Comparison of ENCODE assay signal across 14 cellular contexts in genomic region chr15:63371297-63371918, GRCh38. TPM values are rescaled to one million over a fixed set of nuclear protein-coding genes. Genes with fewer than 3 reads are reported as not detected.
DNase-seq lines count a peak whose midpoint lies in the region; ATAC-seq, FAIRE-seq and TF ChIP-seq lines count a peak whose summit lies in the region.
"Had no signal": no experiment of that assay in that cellular context is flagged by ENCODE, and none has a peak within 500 bp of the region (broad histone marks: within the 10 kb centered on the region; RNA-seq: fewer than 3 reads in every experiment).

No MANE protein-coding gene starts in this region.

- TF ChIP-seq EP300 in H1 (IDR thresholded peaks at IDR 0.05; ENCODE audit: borderline replicate concordance in 1 of 2, low read depth in 2 of 2, low read length in 2 of 2): no peak

- no peak overlapping the region for H2BK5ac ChIP-seq in H1 (ENCODE audit: low read depth, low read length)

- no peak overlapping the region for H4K91ac ChIP-seq in H1 (replicated peaks; ENCODE audit: insufficient read length, low read length)

- H3K9me3 ChIP-seq in MG63 (no peaks in the 10 kb centered on the region), H1 (ENCODE audit: insufficient read depth in 2 of 2, low read depth in 1 of 2, low read length in 1 of 2) (no peaks in the 10 kb centered on the region)

- H3K9ac ChIP-seq in H1 (replicated peaks in 1 of 4; ENCODE audit: extremely low read depth in 1 of 4, low read depth in 3 of 4, low read length in 3 of 4): no peak overlapping the region

- H4K20me1 ChIP-seq in H1 (replicated peaks in 1 of 2; ENCODE audit: control insufficient read depth in 1 of 2, insufficient read depth in 2 of 2, low read length in 2 of 2): no peaks in the 10 kb centered on the region

- H3K4ac ChIP-seq in H1 (replicated peaks; ENCODE audit: insufficient read length, low read depth, low read length): no peak overlapping the region

- H3K36me3 Mint-ChIP-seq in osteocyte (ENCODE audit: unreplicated experiment): no peaks in the 10 kb centered on the region
- H3K36me3 Mint-ChIP-seq: CD8-positive, alpha-beta memory T cell; stimulated activated memory B cell treated with anti-CD40 and anti-IgM and Interleukin-4, amounts not matched to agents 10 μg/mL and 1 μg/mL and 100 μg/mL, for 72 hours had no signal

- no peaks in the 10 kb centered on the region for H3K27me3 ChIP-seq in MG63
- no peaks in the 10 kb centered on the region for H3K27me3 ChIP-seq in H1 (replicated peaks in 1 of 4; ENCODE audit: control insufficient read depth in 3 of 4, extremely low read depth in 1 of 4, insufficient read depth in 3 of 4, low read length in 3 of 4)

- H3K4me3 Mint-ChIP-seq in osteocyte (ENCODE audit: unreplicated experiment): no peak overlapping the region
- H3K4me3 Mint-ChIP-seq: CD8-positive, alpha-beta memory T cell; stimulated activated memory B cell treated with anti-CD40 and anti-IgM and Interleukin-4, amounts not matched to agents 10 μg/mL and 1 μg/mL and 100 μg/mL, for 72 hours had no signal

- 91% methylated on average over 15 of the region's 15 CpGs; no CpG with 5 or more reads in 1 of the 2 experiments for WGBS in H1 (ENCODE audit: extremely low coverage in 1 of 2, insufficient coverage in 1 of 2, insufficient read length in 1 of 2, insufficient replicate concordance in 2 of 2, low coverage in 1 of 2, low lambda C conversion rate in 2 of 2, missing lambda C conversion rate in 1 of 2), 2 experiments

- no peak for TF ChIP-seq RAD21 in H1 (IDR thresholded peaks at IDR 0.05 in 1 of 2, conservative IDR thresholded peaks at IDR 0.05 in 1 of 2; ENCODE audit: low read depth in 2 of 2, low read length in 2 of 2)

- POLR2A ChIA-PET in H1 (lab: Charles Lee; ENCODE audit: partially characterized antibody): interaction anchor here (1.5 to 2.0 kb wide), 2 partner anchors 11 kb away, joined by 4 to 5 read pairs; partner anchors contain the start of gene CA12

- no peaks in the 10 kb centered on the region for H3K79me2 ChIP-seq in H1 (ENCODE audit: control insufficient read depth in 1 of 2, insufficient read depth in 2 of 2, low read length in 2 of 2)

- no peaks in the 10 kb centered on the region for H3K9me3 Mint-ChIP-seq in osteocyte (ENCODE audit: unreplicated experiment)
- H3K9me3 Mint-ChIP-seq: CD8-positive, alpha-beta memory T cell; stimulated activated memory B cell treated with anti-CD40 and anti-IgM and Interleukin-4, amounts not matched to agents 10 μg/mL and 1 μg/mL and 100 μg/mL, for 72 hours had no signal

- H4K5ac ChIP-seq in H1 (ENCODE audit: insufficient read length, low read depth, low read length): no peak overlapping the region

- peak overlapping the region; percentile 77 for H3K27ac Mint-ChIP-seq in osteocyte (ENCODE audit: unreplicated experiment)
- H3K27ac Mint-ChIP-seq: CD8-positive, alpha-beta memory T cell; stimulated activated memory B cell treated with anti-CD40 and anti-IgM and Interleukin-4, amounts not matched to agents 10 μg/mL and 1 μg/mL and 100 μg/mL, for 72 hours had no signal

- H3K27ac ChIP-seq in H1 (ENCODE audit: low read depth, low read length): no peak overlapping the region
- H3K27ac ChIP-seq: SK-N-MC had no signal

- no peaks in the 10 kb centered on the region for H3K23me2 ChIP-seq in H1 (ENCODE audit: low read depth, low read length)

- H3K4me3 ChIP-seq in AG09309 (ENCODE audit: control insufficient read depth, low read depth, low read length): no peak overlapping the region; the same call in 1 of the 2 replicates
- no peak overlapping the region; the same call in 1 of the 2 replicates for H3K4me3 ChIP-seq in MG63
- no peak overlapping the region for H3K4me3 ChIP-seq in H1 (ENCODE audit: extremely low read depth in 1 of 4, insufficient read depth in 2 of 4, low read depth in 3 of 4, low read length in 4 of 4)
- H3K4me3 ChIP-seq: SK-N-MC had no signal

- no peak for FAIRE-seq in H1 (lab: Jason Lieb, UNC)
- FAIRE-seq: small intestine had no signal

- H3K4me1 ChIP-seq in H1 (replicated peaks in 1 of 4; ENCODE audit: control insufficient read depth in 3 of 4, insufficient read depth in 4 of 4, low read length in 3 of 4): peaks cover 0 to 10% (median 3%) of the 10 kb centered on the region in 4 experiments; a peak in 5 of 7 replicates

- no peak overlapping the region for H3K23ac ChIP-seq in H1 (ENCODE audit: insufficient read length)

- H4K8ac ChIP-seq in H1 (ENCODE audit: extremely low read depth, insufficient read depth, low read length): no peak overlapping the region; the same call in 1 of the 2 replicates

- no peaks in the 10 kb centered on the region for H3K79me1 ChIP-seq in H1 (ENCODE audit: low read depth, low read length)

- H2AFZ ChIP-seq in H1 (ENCODE audit: low read length): no peak overlapping the region

- H3K4me1 Mint-ChIP-seq in osteocyte (ENCODE audit: unreplicated experiment): peaks cover 63% of the 10 kb centered on the region
- H3K4me1 Mint-ChIP-seq: stimulated activated memory B cell treated with anti-CD40 and anti-IgM and Interleukin-4, amounts not matched to agents 10 μg/mL and 1 μg/mL and 100 μg/mL, for 72 hours had no signal

- no peak overlapping the region for H2AK5ac ChIP-seq in H1 (ENCODE audit: low read depth, low read length)

- H3K18ac ChIP-seq in H1 (ENCODE audit: extremely low read depth, low read length): no peak overlapping the region; the same call in 1 of the 2 replicates

- TF ChIP-seq POLR2A in H1 (IDR thresholded peaks at IDR 0.05; ENCODE audit: control extremely low read depth in 1 of 2, low read depth in 2 of 2, low read length in 2 of 2): no peak

- H3K56ac ChIP-seq in H1 (replicated peaks; ENCODE audit: insufficient read length, low read depth, low read length): no peak overlapping the region

- H2BK12ac ChIP-seq in H1 (ENCODE audit: low read depth, low read length): no peak overlapping the region

- H3K27me3 Mint-ChIP-seq in osteocyte (ENCODE audit: unreplicated experiment): no peaks in the 10 kb centered on the region

- H3K14ac ChIP-seq in H1 (ENCODE audit: insufficient read length): no peak overlapping the region

- no peak overlapping the region for H3K4me2 ChIP-seq in H1 (ENCODE audit: insufficient read depth in 1 of 2, low read depth in 2 of 2, low read length in 2 of 2)

- DNase-seq in AG09309 (ENCODE audit: low read depth) (peak; percentile 81), MG63 (peak; percentile 74), H1 (ENCODE audit: low read depth in 1 of 2, low spot score in 2 of 2) (no peak), osteocyte (ENCODE audit: extremely low spot score, unreplicated experiment) (no peak), NCI-H1105 treated with DMSO at 0.1 percent for 48 hours (lab: John Stamatoyannopoulos, UW) (no peak), NCI-H2107 (lab: John Stamatoyannopoulos, UW) (no peak)
- DNase-seq: CD8-positive, alpha-beta memory T cell; central memory CD4-positive, alpha-beta T cell; small intestine had no signal

- CTCF ChIA-PET in H1 (lab: Charles Lee; ENCODE audit: partially characterized antibody): interaction anchor here (0.5 to 1.7 kb wide), 7 partner anchors 9 to 95 kb away, joined by 3 to 4 read pairs (median 3); partner anchors contain the start of gene CA12

- H2BK120ac ChIP-seq in H1 (replicated peaks; ENCODE audit: low read depth, low read length): no peak overlapping the region

- 0 out of 2 replicates have a peak overlapping the region, but pooled peaks have one; percentile 22 for H2BK20ac ChIP-seq in H1 (ENCODE audit: low read length)

- ATAC-seq in HG02884 (IDR thresholded peaks at IDR 0.05; ENCODE audit: unreplicated experiment) (no peak), HG03571 (IDR thresholded peaks at IDR 0.05; ENCODE audit: unreplicated experiment) (no peak)
- ATAC-seq: stimulated activated memory B cell treated with anti-CD40 and anti-IgM and Interleukin-4, amounts not matched to agents 10 μg/mL and 1 μg/mL and 100 μg/mL, for 72 hours had no signal

- TF ChIP-seq CTCF in AG09309 (IDR thresholded peaks at IDR 0.05; ENCODE audit: control insufficient read depth, insufficient read depth, low read depth, low read length, missing control alignments) (no peak), H1 (IDR thresholded peaks at IDR 0.05; ENCODE audit: control extremely low read depth in 1 of 3, insufficient read depth in 1 of 3, low read depth in 1 of 3, low read length in 3 of 3) (no peak), osteocyte (IDR thresholded peaks at IDR 0.05) (no peak)

- H3K36me3 ChIP-seq in MG63 (no peaks in the 10 kb centered on the region), H1 (ENCODE audit: control insufficient read depth in 2 of 4, insufficient read depth in 4 of 4, low read length in 3 of 4) (no peaks in the 10 kb centered on the region)

- H2BK15ac ChIP-seq in H1 (ENCODE audit: low read length): no peak overlapping the region

TF ChIP-seq in H1, 55 proteins besides CTCF, POLR2A, EP300 and RAD21:
- TF ChIP-seq GTF2F1 (IDR thresholded peaks at IDR 0.05; ENCODE audit: borderline replicate concordance, low read depth, low read length) (no peak), ATF3 (IDR thresholded peaks at IDR 0.05; ENCODE audit: insufficient read depth, low read depth, low read length) (no peak), ZNF274 (IDR thresholded peaks at IDR 0.05; ENCODE audit: borderline replicate concordance, extremely low read depth, low read length) (no peak)

RNA-seq across cellular contexts. Expression of gene CA12, which starts 10.2 kb away (rescaled TPM):
- 4.7 and 4.8 TPM in 2 replicates for total RNA-seq in MG63 (2014; rRNA removed; shearing (Covaris generic); ENCODE audit: low replicate concordance)
- total RNA-seq in H1 (2021; fragmentation: NEBNext Ultra II Directional; extraction: Animal tissue kit (Norgen Biotek cat#: 25700)): 4.9 and 5.8 TPM in 2 replicates
- polyA plus RNA-seq in H1 (2011; rRNA removed): 4.7 and 4.9 TPM in 2 replicates
- 4.5 TPM for polyA plus RNA-seq in H1 (2011; cell fraction: cytosol; rRNA removed)
- 12.7 TPM for polyA plus RNA-seq in H1 (2011; cell fraction: nucleus; rRNA removed)
- polyA plus RNA-seq in H1 (2012, experiment 1 of 2): 3.7 to 4.7 TPM (median 4.6 TPM) in 4 replicates
- polyA plus RNA-seq in H1 (2012, experiment 2 of 2): 1.3 TPM
- 3.8 TPM for polyA plus RNA-seq in H1 (2013, experiment 1 of 2)
- 4.6 TPM for polyA plus RNA-seq in H1 (2013, experiment 2 of 2)
- 4.5 and 5.8 TPM in 2 replicates for polyA minus RNA-seq in H1 (2011; rRNA and poly(A)+ RNA removed)
- 0.95 TPM for polyA minus RNA-seq in H1 (2011; cell fraction: cytosol; rRNA and poly(A)+ RNA removed)
- polyA minus RNA-seq in H1 (2011; cell fraction: nucleus; rRNA and poly(A)+ RNA removed): 5.2 TPM
- 0.76 and 0.97 TPM in 2 replicates for total RNA-seq in osteocyte
- total RNA-seq: activated CD8-positive, alpha-beta memory T cell treated with anti-CD3 and anti-CD28 coated beads for 36 hours; CD8-positive, alpha-beta memory T cell had no signal

Comparison
In these comparisons a context has a peak if more than half of its experiments do, and no peak if none do; other contexts are left out.
1. DNase-seq: peak in AG09309 (single experiment) and MG63 (single experiment); none in H1 (0 of 2), osteocyte (single experiment), NCI-H1105 treated with DMSO at 0.1 percent for 48 hours (single experiment) and NCI-H2107 (single experiment).